In genomic region chr16:20385844-20386832, GRCh38 we compare ENCODE assay signal across 9 cellular contexts. TPM values are rescaled to one million over a fixed set of nuclear protein-coding genes. Genes with fewer than 3 reads are reported as not detected.
DNase-seq lines count a peak whose midpoint lies in the region; ATAC-seq and TF ChIP-seq lines count a peak whose summit lies in the region.
"Had no signal": no experiment of that assay in that cellular context is flagged by ENCODE, and none has a peak within 500 bp of the region (broad histone marks: within the 10 kb centered on the region; RNA-seq: fewer than 3 reads in every experiment).

No MANE protein-coding gene starts in this region.

- CTCF ChIA-PET in activated CD4-positive, alpha-beta T cell treated with anti-CD3 and anti-CD28 coated beads, Interleukin-2, amount 10 ng/mL, durations not matched to agents 7 days and 5 days (lab: Charles Lee): interaction anchor here (0.8 to 2.9 kb wide), 6 partner anchors 8 to 1182 kb away, joined by 3 to 9 read pairs (median 4); no protein-coding TSS in a partner anchor

- WGBS in liver: 9% methylated on average over 30 of the region's 30 CpGs

- H3K9me3 ChIP-seq in duodenal mucosa (ENCODE audit: control insufficient read depth in 1 of 2, low read length in 2 of 2) (no peaks in the 10 kb centered on the region), liver (ENCODE audit: control insufficient read depth in 4 of 4, low read length in 3 of 4) (no peaks in the 10 kb centered on the region)

- H3K36me3 ChIP-seq in duodenal mucosa (ENCODE audit: control insufficient read depth in 1 of 2, insufficient read depth in 2 of 2, low read length in 2 of 2) (no peaks in the 10 kb centered on the region), liver (ENCODE audit: control insufficient read depth in 4 of 4, insufficient read depth in 3 of 4, low read depth in 1 of 4, low read length in 3 of 4) (no peaks in the 10 kb centered on the region)

- POLR2A ChIA-PET in activated CD4-positive, alpha-beta T cell treated with anti-CD3 and anti-CD28 coated beads, Interleukin-2, amount 10 ng/mL, durations not matched to agents 7 days and 5 days (lab: Charles Lee): no interaction called here

- DNase-seq in NCI-H82 (lab: John Stamatoyannopoulos, UW): peak; percentile 64
- DNase-seq in NCI-H82 treated with DMSO at 0.1 percent for 48 hours (lab: John Stamatoyannopoulos, UW; ENCODE audit: unreplicated experiment): no peak
- DNase-seq in NCI-H1694 treated with DMSO at 0.1 percent for 48 hours (lab: John Stamatoyannopoulos, UW): peak; percentile 4
- peak; percentile 57 for DNase-seq in activated CD4-positive, alpha-beta T cell treated with anti-CD3 and anti-CD28 coated beads, Interleukin-2, amount 10 ng/mL, durations not matched to agents 7 days and 5 days
- peak; percentile 2 to 16 for DNase-seq in stimulated activated CD8-positive, alpha-beta memory T cell treated with anti-CD3 and anti-CD28 coated beads, Interleukin-15, amount 100 ng/mL, for 48 hours (ENCODE audit: low read depth in 2 of 2)

- H3K27me3 Mint-ChIP-seq in activated CD4-positive, alpha-beta T cell treated with anti-CD3 and anti-CD28 coated beads, Interleukin-2, amount 10 ng/mL, durations not matched to agents 7 days and 5 days: peaks cover 7% of the 10 kb centered on the region

- no peak overlapping the region for H3K27ac ChIP-seq in duodenal mucosa (ENCODE audit: low read depth, low read length)
- peak overlapping the region; percentile 85 to 92 for H3K27ac ChIP-seq in liver (ENCODE audit: low read depth in 1 of 2, low read length in 2 of 2)

- ATAC-seq in GM18909 (IDR thresholded peaks at IDR 0.05; ENCODE audit: poor library complexity, unreplicated experiment): no peak

- H3K27ac Mint-ChIP-seq in activated CD4-positive, alpha-beta T cell treated with anti-CD3 and anti-CD28 coated beads, Interleukin-2, amount 10 ng/mL, durations not matched to agents 7 days and 5 days: no peak overlapping the region

- TF ChIP-seq CTCF in liver (IDR thresholded peaks at IDR 0.05; ENCODE audit: low read depth, low read length, missing input control): peak; percentile 86

- TF ChIP-seq RAD21 in liver (IDR thresholded peaks at IDR 0.05): peak; percentile 74 to 80

- H3K4me1 ChIP-seq in duodenal mucosa (ENCODE audit: control insufficient read depth in 1 of 2, insufficient read depth in 2 of 2, low read length in 2 of 2) (peaks cover 4% of the 10 kb centered on the region in 2 donors), liver (ENCODE audit: control insufficient read depth in 4 of 4, insufficient read depth in 4 of 4, low read length in 3 of 4) (peaks cover 0 to 20% (median 13%) of the 10 kb centered on the region in 4 donors)

- H3K9ac ChIP-seq in duodenal mucosa (ENCODE audit: low read depth in 1 of 2, low read length in 2 of 2): no peak overlapping the region
- H3K9ac ChIP-seq in liver (ENCODE audit: low read depth in 1 of 2, low read length in 2 of 2): peak overlapping the region; percentile 15 to 75

- no peaks in the 10 kb centered on the region for H3K27me3 ChIP-seq in duodenal mucosa (ENCODE audit: control insufficient read depth in 1 of 2, insufficient read depth in 2 of 2, low read length in 2 of 2)
- no peaks in the 10 kb centered on the region for H3K27me3 ChIP-seq in liver (ENCODE audit: control insufficient read depth in 4 of 4, insufficient read depth in 4 of 4, low read length in 3 of 4)

- H3K4me3 ChIP-seq in duodenal mucosa (ENCODE audit: low read depth in 1 of 2, low read length in 2 of 2): peak overlapping the region; percentile 18 to 23
- H3K4me3 ChIP-seq in liver (ENCODE audit: low read depth in 1 of 3, low read length in 3 of 3): peak overlapping the region; percentile 19 to 58 (median 51)

- H3K9me3 Mint-ChIP-seq in activated CD4-positive, alpha-beta T cell treated with anti-CD3 and anti-CD28 coated beads, Interleukin-2, amount 10 ng/mL, durations not matched to agents 7 days and 5 days: no peaks in the 10 kb centered on the region

- H3K36me3 Mint-ChIP-seq in activated CD4-positive, alpha-beta T cell treated with anti-CD3 and anti-CD28 coated beads, Interleukin-2, amount 10 ng/mL, durations not matched to agents 7 days and 5 days (ENCODE audit: low read depth): no peaks in the 10 kb centered on the region

- no peaks in the 10 kb centered on the region for H3K4me1 Mint-ChIP-seq in activated CD4-positive, alpha-beta T cell treated with anti-CD3 and anti-CD28 coated beads, Interleukin-2, amount 10 ng/mL, durations not matched to agents 7 days and 5 days

- no peak overlapping the region for H3K4me3 Mint-ChIP-seq in activated CD4-positive, alpha-beta T cell treated with anti-CD3 and anti-CD28 coated beads, Interleukin-2, amount 10 ng/mL, durations not matched to agents 7 days and 5 days

TF ChIP-seq in liver, 16 proteins besides CTCF, POLR2A, EP300 and RAD21:
- TF ChIP-seq NR2F2 (IDR thresholded peaks at IDR 0.05) (peak; percentile 89), FOXA2 (IDR thresholded peaks at IDR 0.05) (no peak), SP1 (IDR thresholded peaks at IDR 0.05) (peak; percentile 93), GABPA (IDR thresholded peaks at IDR 0.05 in 1 of 2, conservative IDR thresholded peaks at IDR 0.05 in 1 of 2) (peak; percentile 57 to 81), ATF3 (IDR thresholded peaks at IDR 0.05) (peak; percentile 85), JUND (IDR thresholded peaks at IDR 0.05) (peak; percentile 52 to 65), HNF4G (IDR thresholded peaks at IDR 0.05) (peak; percentile 89), HNF4A (conservative IDR thresholded peaks at IDR 0.05) (peak; percentile 93 to 98), RXRA (IDR thresholded peaks at IDR 0.05) (peak; percentile 98 to 100), YY1 (IDR thresholded peaks at IDR 0.05) (peak; percentile 74), FOXA1 (IDR thresholded peaks at IDR 0.05) (no peak), TAF1 (conservative IDR thresholded peaks at IDR 0.05) (no peak), REST (IDR thresholded peaks at IDR 0.05) (peak; percentile 70), MAX (IDR thresholded peaks at IDR 0.05) (peak; percentile 72), EGR1 (IDR thresholded peaks at IDR 0.05; ENCODE audit: low read depth in 2 of 2) (peak; percentile 8 to 55), ZBTB33 (IDR thresholded peaks at IDR 0.05) (peak; percentile 81)

RNA-seq across cellular contexts. Expression of gene PDILT, which starts 18.4 kb away (rescaled TPM):
- not detected for total RNA-seq in activated CD4-positive, alpha-beta T cell treated with anti-CD3 and anti-CD28 coated beads, Interleukin-2, amount 10 ng/mL, durations not matched to agents 7 days and 5 days
- not detected for total RNA-seq in liver
- not detected for polyA plus RNA-seq in liver
- total RNA-seq: pulmonary artery endothelial cell had no signal

RNA-seq across cellular contexts. Expression of gene ACSM5, which starts 23.2 kb away (rescaled TPM):
- not detected for total RNA-seq in activated CD4-positive, alpha-beta T cell treated with anti-CD3 and anti-CD28 coated beads, Interleukin-2, amount 10 ng/mL, durations not matched to agents 7 days and 5 days
- total RNA-seq in liver: 100 to 1,000 TPM in 1 of 2 donors, 1 to 10 TPM in 1; 4.2 to 198 TPM
- polyA plus RNA-seq in liver: 100 to 1,000 TPM; 114 to 240 TPM
- total RNA-seq: pulmonary artery endothelial cell had no signal

RNA-seq across cellular contexts. Expression of gene UMOD, which starts 33.6 kb away (rescaled TPM):
- total RNA-seq in activated CD4-positive, alpha-beta T cell treated with anti-CD3 and anti-CD28 coated beads, Interleukin-2, amount 10 ng/mL, durations not matched to agents 7 days and 5 days: not detected
- not detected for total RNA-seq in liver
- polyA plus RNA-seq in liver: not detected
- total RNA-seq: pulmonary artery endothelial cell had no signal

RNA-seq across cellular contexts. Expression of gene GP2, which starts 58.8 kb away (rescaled TPM):
- not detected for total RNA-seq in activated CD4-positive, alpha-beta T cell treated with anti-CD3 and anti-CD28 coated beads, Interleukin-2, amount 10 ng/mL, durations not matched to agents 7 days and 5 days
- under 1 TPM; 0.09 to 0.25 TPM for total RNA-seq in liver
- polyA plus RNA-seq in liver: under 1 TPM; 0.29 to 0.31 TPM
- total RNA-seq: pulmonary artery endothelial cell had no signal

Comparison
In these comparisons a context has a peak if more than half of its experiments do, and no peak if none do; other contexts are left out.
1. H3K9ac ChIP-seq: peak in liver (2 of 2); none in duodenal mucosa (0 of 2).
2. RNA of gene ACSM5, which starts 23.2 kb away (total RNA-seq): 4.2 to 198 TPM in liver; not detected in activated CD4-positive, alpha-beta T cell treated with anti-CD3 and anti-CD28 coated beads, Interleukin-2, amount 10 ng/mL, durations not matched to agents 7 days and 5 days; every median in the first group is over 4 times any median in the second.